In genomic region chr14:57266060-57266459, GRCh38 we compare ENCODE assay signal across 13 cellular contexts. TPM values are rescaled to one million over a fixed set of nuclear protein-coding genes. Genes with fewer than 3 reads are reported as not detected.
DNase-seq lines count a peak whose midpoint lies in the region; ATAC-seq lines count a peak whose summit lies in the region.
"Had no signal": no experiment of that assay in that cellular context is flagged by ENCODE, and none has a peak within 500 bp of the region (broad histone marks: within the 10 kb centered on the region; RNA-seq: fewer than 3 reads in every experiment).

No MANE protein-coding gene starts in this region.

- H3K27me3 ChIP-seq in neuron (ENCODE audit: insufficient read depth, low read length) = no peaks in the 10 kb centered on the region
- H3K27me3 ChIP-seq: gastroesophageal sphincter had no signal

- no peak for ATAC-seq in HG03460 (IDR thresholded peaks at IDR 0.05; ENCODE audit: unreplicated experiment)
- ATAC-seq: gastroesophageal sphincter had no signal

- peak; percentile 38 for DNase-seq in EH (ENCODE audit: low read depth)
- DNase-seq in M059J (ENCODE audit: low read depth) = peak; percentile 18
- DNase-seq in fibroblast of gingiva (ENCODE audit: low read depth) = peak; percentile 12
- DNase-seq in effector CD8-positive, alpha-beta T cell (lab: John Stamatoyannopoulos, UW) = no peak
- DNase-seq in NCI-H345 treated with DMSO at 0.1 percent for 48 hours (lab: John Stamatoyannopoulos, UW; ENCODE audit: unreplicated experiment) = no peak
- DNase-seq in hypothalamus (lab: John Stamatoyannopoulos, UW) = no peak
- DNase-seq: activated gamma-delta T cell treated with Interleukin-2 at 50 U/mL for 16 hours; NCI-H2081; stimulated activated CD4-positive, alpha-beta T cell treated with anti-CD3 and anti-CD28 coated beads, Interleukin-2, amount 100 ng/mL, for 24 hours; stimulated activated naive CD4-positive, alpha-beta T cell had no signal

- H3K4me3 ChIP-seq in neuron (ENCODE audit: low read length) = peak overlapping the region; percentile 19
- H3K4me3 ChIP-seq: gastroesophageal sphincter had no signal

- H3K9me3 ChIP-seq in neuron (ENCODE audit: low read length) = no peaks in the 10 kb centered on the region
- H3K9me3 ChIP-seq: gastroesophageal sphincter had no signal

- H2AFZ ChIP-seq in neuron (ENCODE audit: low read depth, low read length) = no peak overlapping the region

- H3K4me1 ChIP-seq in neuron (ENCODE audit: insufficient read depth, low read length) = peaks cover 11% of the 10 kb centered on the region

- H3K36me3 ChIP-seq in neuron (ENCODE audit: insufficient read depth, low read length) = peaks cover 4% of the 10 kb centered on the region
- H3K36me3 ChIP-seq: gastroesophageal sphincter had no signal

RNA-seq across cellular contexts. Expression of gene EXOC5, which starts 2.6 kb away (rescaled TPM):
- total RNA-seq in M059J (2014; rRNA removed; shearing (Covaris generic)) = 31.2 and 49.1 TPM in 2 replicates

RNA-seq across cellular contexts. Expression of gene AP5M1, which starts 2.7 kb away (rescaled TPM):
- total RNA-seq in M059J (2014; rRNA removed; shearing (Covaris generic)) = 39.5 and 46.9 TPM in 2 replicates

Comparison
In these comparisons a context has a peak if more than half of its experiments do, and no peak if none do; other contexts are left out.
1. DNase-seq: peak in EH (single experiment), M059J (single experiment) and fibroblast of gingiva (single experiment); none in effector CD8-positive, alpha-beta T cell (single experiment), NCI-H345 treated with DMSO at 0.1 percent for 48 hours (single experiment) and hypothalamus (0 of 51).